Comparison of ENCODE assay signal across 14 cellular contexts in genomic region chr17:81741594-81742452, GRCh38. TPM values are rescaled to one million over a fixed set of nuclear protein-coding genes. Genes with fewer than 3 reads are reported as not detected.
DNase-seq lines count a peak whose midpoint lies in the region; ATAC-seq and TF ChIP-seq lines count a peak whose summit lies in the region.
"Had no signal": no experiment of that assay in that cellular context is flagged by ENCODE, and none has a peak within 500 bp of the region (broad histone marks: within the 10 kb centered on the region; RNA-seq: fewer than 3 reads in every experiment).

No MANE protein-coding gene starts in this region.

- no peaks in the 10 kb centered on the region for H3K9me3 Mint-ChIP-seq in GM23338
- H3K9me3 Mint-ChIP-seq in endodermal cell, result no peaks in the 10 kb centered on the region
- H3K9me3 Mint-ChIP-seq: activated CD4-positive, alpha-beta memory T cell treated with anti-CD3 and anti-CD28 coated beads, Interleukin-2, amount 10 ng/mL, durations not matched to agents 7 days and 5 days had no signal

- no peak overlapping the region for H2BK120ac ChIP-seq in trophoblast cell (ENCODE audit: insufficient read depth, low read length, poor library complexity)

- no peak overlapping the region for H2BK12ac ChIP-seq in trophoblast cell (ENCODE audit: low read length)

- no peaks in the 10 kb centered on the region for H3K79me1 ChIP-seq in trophoblast cell (ENCODE audit: low read length)

- no peaks in the 10 kb centered on the region for H3K9me3 ChIP-seq in endodermal cell (ENCODE audit: control insufficient read depth, low read length)
- peaks cover 3% of the 10 kb centered on the region for H3K9me3 ChIP-seq in trophoblast cell (ENCODE audit: insufficient read depth, low read depth, low read length)
- H3K9me3 ChIP-seq in spleen, result no peaks in the 10 kb centered on the region
- H3K9me3 ChIP-seq: ascending aorta, gastroesophageal sphincter had no signal

- H3K27me3 Mint-ChIP-seq in GM23338 (ENCODE audit: insufficient read depth, low read depth, poor library complexity), result peaks cover 6% of the 10 kb centered on the region
- H3K27me3 Mint-ChIP-seq in endodermal cell (ENCODE audit: insufficient read depth), result no peaks in the 10 kb centered on the region

- 84 to 85% methylated on average over 7 to 25 of the region's 26 CpGs for WGBS in endodermal cell (ENCODE audit: insufficient coverage in 1 of 2, insufficient read length in 1 of 2), 2 experiments
- no CpG with 5 or more reads among the region's 26 CpGs for WGBS in trophoblast cell (ENCODE audit: extremely low coverage, insufficient coverage, insufficient read length)
- 57 to 69% (median 64%) methylated on average over 16 to 26 of the region's 26 CpGs for WGBS in spleen, 5 donors

- H3K27me3 ChIP-seq in GM23338 (ENCODE audit: insufficient read depth) (no peaks in the 10 kb centered on the region), endodermal cell (ENCODE audit: control insufficient read depth, insufficient read depth, low read length, poor library complexity, severe bottlenecking) (no peaks in the 10 kb centered on the region), trophoblast cell (ENCODE audit: insufficient read depth, low read length) (no peaks in the 10 kb centered on the region), spleen (replicated peaks in 1 of 7) (peaks cover 0 to 20% (median 0%) of the 10 kb centered on the region in 7 donors)
- H3K27me3 ChIP-seq: ascending aorta had no signal

- H3K4me1 ChIP-seq in GM23338 (ENCODE audit: insufficient read depth) (no peaks in the 10 kb centered on the region), endodermal cell (ENCODE audit: control insufficient read depth, insufficient read depth, low read length) (no peaks in the 10 kb centered on the region), trophoblast cell (ENCODE audit: control insufficient read depth in 1 of 2, insufficient read depth in 2 of 2, low read length in 2 of 2) (no peaks in the 10 kb centered on the region), spleen (peaks cover 0 to 20% (median 11%) of the 10 kb centered on the region in 6 donors)
- H3K4me1 ChIP-seq: ascending aorta, gastroesophageal sphincter had no signal

- peak; percentile 57 for ATAC-seq in GM23338
- ATAC-seq in GM19452 (IDR thresholded peaks at IDR 0.05; ENCODE audit: unreplicated experiment), result no peak
- ATAC-seq: gastroesophageal sphincter had no signal

- intact Hi-C loops in spleen (cut with DNase I; ENCODE audit: low total_unique reads), result no loop called here

- no peak overlapping the region for H3K23ac ChIP-seq in trophoblast cell (ENCODE audit: low read length)

- no peak overlapping the region for H2AK5ac ChIP-seq in trophoblast cell (ENCODE audit: low read length)

- H3K14ac ChIP-seq in trophoblast cell (ENCODE audit: low read length), result no peak overlapping the region

- H3K4me3 Mint-ChIP-seq in GM23338 (no peak overlapping the region), endodermal cell (no peak overlapping the region)
- H3K4me3 Mint-ChIP-seq: activated CD4-positive, alpha-beta memory T cell treated with anti-CD3 and anti-CD28 coated beads, Interleukin-2, amount 10 ng/mL, durations not matched to agents 7 days and 5 days had no signal

- no peak overlapping the region for H4K8ac ChIP-seq in trophoblast cell (ENCODE audit: low read depth, low read length)

- H3K4me3 ChIP-seq in GM23338 (no peak overlapping the region), endodermal cell (ENCODE audit: low read length) (no peak overlapping the region), trophoblast cell (ENCODE audit: low read depth, low read length) (peak overlapping the region; percentile 33), spleen (no peak overlapping the region)
- H3K4me3 ChIP-seq: ascending aorta, gastroesophageal sphincter had no signal

- POLR2A ChIA-PET in RWPE1 (lab: Yijun Ruan, JAX; ENCODE audit: low non-redundant PET), result no interaction called here

- no peak overlapping the region for H3K18ac ChIP-seq in trophoblast cell (ENCODE audit: low read length)

- no peak overlapping the region for H4K12ac ChIP-seq in trophoblast cell (ENCODE audit: low read depth, low read length)

- no peak overlapping the region for H2AFZ ChIP-seq in GM23338
- H2AFZ ChIP-seq in trophoblast cell (ENCODE audit: insufficient read depth, low read length, poor library complexity), result no peak overlapping the region

- DNase-seq in GM23338 (ENCODE audit: low spot score) (no peak), RWPE1 (ENCODE audit: low spot score) (no peak), endodermal cell (peak; percentile 62), trophoblast cell (peak in 1 of 2 donors; percentile 20), spleen (no peak)
- no peak for DNase-seq in stimulated activated CD4-positive, alpha-beta T cell treated with anti-CD3 and anti-CD28 coated beads, Interleukin-4, amount 100 ng/mL, for 4 hours
- DNase-seq: activated CD4-positive, alpha-beta memory T cell treated with anti-CD3 and anti-CD28 coated beads, Interleukin-2, amount 10 ng/mL, durations not matched to agents 7 days and 5 days; HCEC 1CT; NCI-H1930; NCI-H510A treated with DMSO at 0.1 percent for 48 hours; SW 1271 had no signal

- no peak overlapping the region for H3K4me2 ChIP-seq in GM23338
- H3K4me2 ChIP-seq in trophoblast cell (ENCODE audit: low read length), result no peak overlapping the region

- H3K27ac ChIP-seq in GM23338 (ENCODE audit: low read depth), result no peak overlapping the region
- H3K27ac ChIP-seq in RWPE1, result peak overlapping the region; percentile 47
- no peak overlapping the region for H3K27ac ChIP-seq in endodermal cell (ENCODE audit: low read depth, low read length)
- no peak overlapping the region for H3K27ac ChIP-seq in trophoblast cell (ENCODE audit: low read depth, low read length)
- H3K27ac ChIP-seq in spleen, result peak overlapping the region in 1 of 8 donors; percentile 62
- H3K27ac ChIP-seq: ascending aorta, gastroesophageal sphincter had no signal

- no peak for TF ChIP-seq CTCF in GM23338 (conservative IDR thresholded peaks at IDR 0.05; ENCODE audit: low read depth in 2 of 2)
- TF ChIP-seq CTCF in RWPE1 (conservative IDR thresholded peaks at IDR 0.05; ENCODE audit: low read depth), result no peak
- no peak for TF ChIP-seq CTCF in endodermal cell (conservative IDR thresholded peaks at IDR 0.05)
- TF ChIP-seq CTCF in spleen (IDR thresholded peaks at IDR 0.05 in 8 of 11, conservative IDR thresholded peaks at IDR 0.05 in 3 of 11), result no peak

- H3K9me2 ChIP-seq in GM23338 (ENCODE audit: insufficient read depth), result no peaks in the 10 kb centered on the region

- H4K20me1 ChIP-seq in GM23338 (replicated peaks; ENCODE audit: insufficient read depth), result no peaks in the 10 kb centered on the region

- H3K36me3 Mint-ChIP-seq in GM23338 (ENCODE audit: low read depth) (no peaks in the 10 kb centered on the region), endodermal cell (ENCODE audit: low read depth) (no peaks in the 10 kb centered on the region)

- H3K4me1 Mint-ChIP-seq in GM23338, result no peaks in the 10 kb centered on the region
- no peaks in the 10 kb centered on the region for H3K4me1 Mint-ChIP-seq in endodermal cell
- H3K4me1 Mint-ChIP-seq: activated CD4-positive, alpha-beta memory T cell treated with anti-CD3 and anti-CD28 coated beads, Interleukin-2, amount 10 ng/mL, durations not matched to agents 7 days and 5 days had no signal

- no peaks in the 10 kb centered on the region for H3F3A ChIP-seq in GM23338 (replicated peaks; ENCODE audit: low read depth)

- H4K91ac ChIP-seq in trophoblast cell (ENCODE audit: low read depth, low read length), result no peak overlapping the region

- H3K4ac ChIP-seq in trophoblast cell (ENCODE audit: low read depth, low read length), result no peak overlapping the region

- TF ChIP-seq POLR2A in spleen (IDR thresholded peaks at IDR 0.05), result no peak

- H3K79me2 ChIP-seq in GM23338 (replicated peaks; ENCODE audit: insufficient read depth), result no peaks in the 10 kb centered on the region
- H3K79me2 ChIP-seq in trophoblast cell (ENCODE audit: control insufficient read depth, insufficient read depth, low read length, poor library complexity), result no peaks in the 10 kb centered on the region

- H3K27ac Mint-ChIP-seq in GM23338 (no peak overlapping the region), endodermal cell (no peak overlapping the region)
- H3K27ac Mint-ChIP-seq: activated CD4-positive, alpha-beta memory T cell treated with anti-CD3 and anti-CD28 coated beads, Interleukin-2, amount 10 ng/mL, durations not matched to agents 7 days and 5 days had no signal

- H3K36me3 ChIP-seq in GM23338 (ENCODE audit: insufficient read depth), result no peaks in the 10 kb centered on the region
- H3K36me3 ChIP-seq in endodermal cell (ENCODE audit: control insufficient read depth, insufficient read depth, low read length), result no peaks in the 10 kb centered on the region
- no peaks in the 10 kb centered on the region for H3K36me3 ChIP-seq in trophoblast cell (ENCODE audit: control insufficient read depth in 1 of 2, insufficient read depth in 2 of 2, low read length in 2 of 2)
- no peaks in the 10 kb centered on the region for H3K36me3 ChIP-seq in spleen
- H3K36me3 ChIP-seq: ascending aorta, gastroesophageal sphincter had no signal

- no peak overlapping the region for H2BK5ac ChIP-seq in trophoblast cell (ENCODE audit: low read depth, low read length, poor library complexity)

- CTCF ChIA-PET in RWPE1 (lab: Yijun Ruan, JAX), result no interaction called here

- H3K9ac ChIP-seq in endodermal cell (ENCODE audit: extremely low read depth, low read length, poor library complexity, severe bottlenecking), result no peak overlapping the region
- no peak overlapping the region for H3K9ac ChIP-seq in trophoblast cell (ENCODE audit: low read length)

RNA-seq across cellular contexts. Expression of gene SLC25A10, which starts 29.7 kb away (rescaled TPM):
- 37.1 and 47.4 TPM in 2 replicates for total RNA-seq in GM23338 (2014; rRNA removed; shearing (Covaris generic))
- polyA plus RNA-seq in GM23338 (2016; fragmentation: Nextera tagmentation; extraction: Ambion mirVana) (25.7 TPM in 2 replicates), spleen (1 to 10 TPM; 4.7 to 7.7 (median 6.9) TPM)
- total RNA-seq in endodermal cell (10 to 100 TPM; 24.8 to 37.6 TPM), spleen (1 to 10 TPM; 2.9 to 7.5 (median 3.7) TPM)
- 13.3 TPM for polyA plus RNA-seq in endodermal cell (2013, experiment 1 of 2)
- 12.0 TPM for polyA plus RNA-seq in endodermal cell (2013, experiment 2 of 2)
- 10.3 and 11.3 TPM in 2 replicates for polyA plus RNA-seq in trophoblast cell (2013)

RNA-seq across cellular contexts. Expression of gene MRPL12, which starts 38.7 kb away (rescaled TPM):
- 50.9 and 53.2 TPM in 2 replicates for total RNA-seq in GM23338 (2014; rRNA removed; shearing (Covaris generic))
- polyA plus RNA-seq in GM23338 (2016; fragmentation: Nextera tagmentation; extraction: Ambion mirVana), result 140 and 153 TPM in 2 replicates
- total RNA-seq in endodermal cell, result 100 to 1,000 TPM in 1 of 2 donors, 10 to 100 TPM in 1; 99.4 to 105 TPM
- 71.3 TPM for polyA plus RNA-seq in endodermal cell (2013, experiment 1 of 2)
- polyA plus RNA-seq in endodermal cell (2013, experiment 2 of 2), result 64.8 TPM
- 59.9 and 63.0 TPM in 2 replicates for polyA plus RNA-seq in trophoblast cell (2013)
- 10 to 100 TPM; 36.2 to 68.5 (median 43.2) TPM for total RNA-seq in spleen
- polyA plus RNA-seq in spleen, result 100 to 1,000 TPM in 2 of 3 donors, 10 to 100 TPM in 1; 71.7 to 160 (median 121) TPM

RNA-seq across cellular contexts. Expression of gene HGS, which starts 58.0 kb away (rescaled TPM):
- total RNA-seq in GM23338 (2014; rRNA removed; shearing (Covaris generic)), result 66.9 and 90.2 TPM in 2 replicates
- polyA plus RNA-seq in GM23338 (2016; fragmentation: Nextera tagmentation; extraction: Ambion mirVana), result 59.0 and 59.4 TPM in 2 replicates
- 100 to 1,000 TPM; 114 to 130 TPM for total RNA-seq in endodermal cell
- polyA plus RNA-seq in endodermal cell (2013, experiment 1 of 2), result 127 TPM
- 107 TPM for polyA plus RNA-seq in endodermal cell (2013, experiment 2 of 2)
- polyA plus RNA-seq in trophoblast cell (2013), result 57.4 and 59.9 TPM in 2 replicates
- 100 to 1,000 TPM in 4 of 7 donors, 10 to 100 TPM in 3; 62.3 to 134 (median 106) TPM for total RNA-seq in spleen
- 100 to 1,000 TPM in 2 of 3 donors, 10 to 100 TPM in 1; 61.3 to 133 (median 119) TPM for polyA plus RNA-seq in spleen

RNA-seq across cellular contexts. Expression of gene ARL16, which starts 58.2 kb away (rescaled TPM):
- total RNA-seq in GM23338 (2014; rRNA removed; shearing (Covaris generic)), result 41.3 and 54.9 TPM in 2 replicates
- polyA plus RNA-seq in GM23338 (2016; fragmentation: Nextera tagmentation; extraction: Ambion mirVana) (39.6 and 40.4 TPM in 2 replicates), spleen (10 to 100 TPM; 56.0 to 93.5 (median 79.8) TPM)
- total RNA-seq in endodermal cell (10 to 100 TPM; 41.2 to 47.8 TPM), spleen (10 to 100 TPM; 22.5 to 36.6 (median 29.1) TPM)
- 51.0 TPM for polyA plus RNA-seq in endodermal cell (2013, experiment 1 of 2)
- 46.8 TPM for polyA plus RNA-seq in endodermal cell (2013, experiment 2 of 2)
- 34.8 and 35.3 TPM in 2 replicates for polyA plus RNA-seq in trophoblast cell (2013)
